In the genomic region with DNA sequence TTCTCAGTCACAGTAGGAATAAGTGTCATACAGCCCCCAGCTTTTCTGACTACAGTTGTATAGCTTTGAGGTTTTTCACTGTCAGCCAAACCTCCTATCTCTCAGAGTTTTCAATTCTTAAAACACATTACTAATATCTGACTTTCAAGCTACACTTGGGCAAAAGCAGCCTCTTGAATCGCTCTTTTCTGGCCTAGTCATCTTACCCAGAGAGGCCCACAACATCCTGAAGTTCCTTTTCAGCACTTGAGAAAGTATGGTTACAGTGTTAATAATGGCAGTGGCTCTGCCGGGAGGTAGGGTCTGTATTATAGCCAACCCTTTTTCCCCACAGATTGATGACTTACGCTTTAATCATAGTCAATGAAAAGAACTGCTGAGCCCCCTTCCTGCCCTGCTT, we compare ENCODE assay signal across 19 cellular contexts.
A peak's percentile ranks its signal among the peaks of the same experiment; 100 is the strongest.
DNase-seq lines count a peak whose midpoint lies in the region; ATAC-seq lines count a peak whose summit lies in the region.
"Had no signal": no experiment of that assay in that cellular context is flagged by ENCODE, and none has a peak within 500 bp of the region (broad histone marks: within the 10 kb centered on the region; RNA-seq: fewer than 3 reads in every experiment).

No MANE protein-coding gene starts in this region.

- H3K27ac Mint-ChIP-seq in activated T-cell treated with anti-CD3 and anti-CD28 coated beads, Interleukin-2, amount 50 U/mL, for 24 hours: peak overlapping the region; percentile 90
- H3K27ac Mint-ChIP-seq: memory B cell; T-helper 1 cell treated with Interleukin-12 subunit alpha and Interleukin-12 subunit beta and Interleukin-4 antibody, amounts not matched to agents 30 μg/mL and 1 μg/mL, for 36 hours; type B pancreatic cell had no signal

- ATAC-seq in GM19351 (IDR thresholded peaks at IDR 0.05; ENCODE audit: unreplicated experiment): peak; percentile 48
- no peak for ATAC-seq in HG02759 (IDR thresholded peaks at IDR 0.05; ENCODE audit: unreplicated experiment)
- ATAC-seq: K562 had no signal

- DNase-seq in activated CD4-positive, alpha-beta T cell treated with anti-CD3 and anti-CD28 coated beads for 48 hours: peak; percentile 53
- no peak for DNase-seq in activated CD4-positive, alpha-beta T cell treated with anti-CD3 and anti-CD28 coated beads for 4 hours
- no peak for DNase-seq in activated T-cell treated with anti-CD3 and anti-CD28 coated beads, Interleukin-2, amount 50 U/mL, for 24 hours
- peak; percentile 59 for DNase-seq in stimulated activated CD4-positive, alpha-beta T cell treated with anti-CD3 and anti-CD28 coated beads, Interleukin-1b, Interleukin-23, amount 100 ng/mL, for 48 hours
- no peak for DNase-seq in NK-92 treated with Interleukin-12 subunit alpha and Interleukin-12 subunit beta, amount 100 ng/mL, for 24 hours (lab: John Stamatoyannopoulos, UW)
- no peak for DNase-seq in NCI-H2107 treated with DMSO at 0.1 percent for 48 hours (lab: John Stamatoyannopoulos, UW; ENCODE audit: unreplicated experiment)
- DNase-seq: activated CD4-positive, CD25-positive, alpha-beta regulatory T cell treated with anti-CD3 and anti-CD28 coated beads, Interleukin-2, amount 50 U/mL, for 72 hours; central memory CD4-positive, alpha-beta T cell; effector CD4-positive, alpha-beta T cell; head of caudate nucleus; NCI-H2029 treated with DMSO at 0.1 percent for 48 hours; SHP77 treated with DMSO at 0.1 percent for 48 hours had no signal

- no peak overlapping the region for H3K4me3 Mint-ChIP-seq in activated T-cell treated with anti-CD3 and anti-CD28 coated beads, Interleukin-2, amount 50 U/mL, for 24 hours
- H3K4me3 Mint-ChIP-seq: memory B cell; nephron; T-helper 1 cell treated with Interleukin-12 subunit alpha and Interleukin-12 subunit beta and Interleukin-4 antibody, amounts not matched to agents 30 μg/mL and 1 μg/mL, for 36 hours; type B pancreatic cell had no signal

- peaks cover 53% of the 10 kb centered on the region for H3K4me1 Mint-ChIP-seq in activated T-cell treated with anti-CD3 and anti-CD28 coated beads, Interleukin-2, amount 50 U/mL, for 24 hours (ENCODE audit: low read depth)

- no peaks in the 10 kb centered on the region for H3K9me3 Mint-ChIP-seq in activated T-cell treated with anti-CD3 and anti-CD28 coated beads, Interleukin-2, amount 50 U/mL, for 24 hours
- H3K9me3 Mint-ChIP-seq: memory B cell; nephron; T-helper 1 cell treated with Interleukin-12 subunit alpha and Interleukin-12 subunit beta and Interleukin-4 antibody, amounts not matched to agents 30 μg/mL and 1 μg/mL, for 36 hours; type B pancreatic cell had no signal

- peaks cover 71% of the 10 kb centered on the region for H3K36me3 Mint-ChIP-seq in activated T-cell treated with anti-CD3 and anti-CD28 coated beads, Interleukin-2, amount 50 U/mL, for 24 hours (ENCODE audit: low read depth)

- H3K27me3 Mint-ChIP-seq in activated T-cell treated with anti-CD3 and anti-CD28 coated beads, Interleukin-2, amount 50 U/mL, for 24 hours: no peaks in the 10 kb centered on the region
- H3K27me3 Mint-ChIP-seq: memory B cell, type B pancreatic cell had no signal

Comparison
In these comparisons a context has a peak if more than half of its experiments do, and no peak if none do; other contexts are left out.
1. DNase-seq: peak in activated CD4-positive, alpha-beta T cell treated with anti-CD3 and anti-CD28 coated beads for 48 hours (single experiment) and stimulated activated CD4-positive, alpha-beta T cell treated with anti-CD3 and anti-CD28 coated beads, Interleukin-1b, Interleukin-23, amount 100 ng/mL, for 48 hours (single experiment); none in activated CD4-positive, alpha-beta T cell treated with anti-CD3 and anti-CD28 coated beads for 4 hours (0 of 2), activated T-cell treated with anti-CD3 and anti-CD28 coated beads, Interleukin-2, amount 50 U/mL, for 24 hours (single experiment), NK-92 treated with Interleukin-12 subunit alpha and Interleukin-12 subunit beta, amount 100 ng/mL, for 24 hours (single experiment) and NCI-H2107 treated with DMSO at 0.1 percent for 48 hours (single experiment).